ENCODE assay signal across 18 cellular contexts in the genomic region with DNA sequence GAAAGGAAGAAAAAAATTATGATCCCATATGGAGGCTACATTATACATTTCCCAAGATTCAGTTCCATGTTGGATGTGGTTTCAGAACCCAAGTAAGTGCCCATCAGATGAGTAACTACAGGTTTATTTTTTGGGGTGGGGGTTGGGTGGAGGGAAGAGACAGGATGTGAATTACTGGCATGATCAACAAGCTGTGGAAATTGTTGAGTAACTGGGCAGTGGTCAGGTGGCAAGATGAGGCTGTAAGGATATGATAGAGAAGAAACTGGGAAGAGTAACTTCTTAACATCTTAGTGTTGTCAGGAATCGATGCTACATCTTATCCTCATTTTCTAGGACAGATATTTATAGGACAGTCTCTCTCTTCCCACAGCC.
DNase-seq lines count a peak whose midpoint lies in the region; ATAC-seq and TF ChIP-seq lines count a peak whose summit lies in the region.
"Had no signal": no experiment of that assay in that cellular context is flagged by ENCODE, and none has a peak within 500 bp of the region (broad histone marks: within the 10 kb centered on the region; RNA-seq: fewer than 3 reads in every experiment).

No MANE protein-coding gene starts in this region.

- peaks cover 2% of the 10 kb centered on the region for H3K9me3 Mint-ChIP-seq in neural crest cell
- H3K9me3 Mint-ChIP-seq in activated T-cell treated with anti-CD3 and anti-CD28 coated beads, Interleukin-2, amount 50 U/mL, for 72 hours, result no peaks in the 10 kb centered on the region
- H3K9me3 Mint-ChIP-seq: T-helper 1 cell treated with Interleukin-12 subunit alpha and Interleukin-12 subunit beta and Interleukin-4 antibody, amounts not matched to agents 30 μg/mL and 1 μg/mL, for 36 hours had no signal

- H3K36me3 ChIP-seq in colonic mucosa, result no peaks in the 10 kb centered on the region
- H3K36me3 ChIP-seq: BE2C, MG63 had no signal

- ATAC-seq in GM21619 (IDR thresholded peaks at IDR 0.05; ENCODE audit: unreplicated experiment), result no peak
- ATAC-seq in activated T-cell treated with anti-CD3 and anti-CD28 coated beads, Interleukin-2, amount 50 U/mL, for 72 hours (replicated peaks in 1 of 2), result no peak

- H3K4me3 Mint-ChIP-seq in neural crest cell, result no peak overlapping the region
- H3K4me3 Mint-ChIP-seq in activated T-cell treated with anti-CD3 and anti-CD28 coated beads, Interleukin-2, amount 50 U/mL, for 72 hours, result no peak overlapping the region
- H3K4me3 Mint-ChIP-seq: T-helper 1 cell treated with Interleukin-12 subunit alpha and Interleukin-12 subunit beta and Interleukin-4 antibody, amounts not matched to agents 30 μg/mL and 1 μg/mL, for 36 hours had no signal

- DNase-seq in A172 (ENCODE audit: low spot score) (peak; percentile 46), Daoy (ENCODE audit: low read depth) (peak; percentile 24), NCI-H69 (lab: John Stamatoyannopoulos, UW) (peak; percentile 81), neural crest cell (ENCODE audit: low read depth, low spot score) (no peak), colonic mucosa (no peak)
- no peak for DNase-seq in activated T-cell treated with anti-CD3 and anti-CD28 coated beads, Interleukin-2, amount 50 U/mL, for 72 hours
- DNase-seq: BE2C, DMS79, IMR-90, MG63, NCI-H1048, NCI-H1417 treated with DMSO at 0.1 percent for 48 hours, NCI-H446, PC-9, RPMI8226, SHP77 had no signal

- H3K27me3 ChIP-seq in colonic mucosa, result no peaks in the 10 kb centered on the region
- H3K27me3 ChIP-seq: MG63 had no signal

- no peaks in the 10 kb centered on the region for H3K4me1 ChIP-seq in colonic mucosa

- no peaks in the 10 kb centered on the region for H3K9me3 ChIP-seq in colonic mucosa
- H3K9me3 ChIP-seq: BE2C, MG63 had no signal

- TF ChIP-seq CTCF in neural crest cell (conservative IDR thresholded peaks at IDR 0.05), result no peak
- no peak for TF ChIP-seq CTCF in colonic mucosa (IDR thresholded peaks at IDR 0.05)

- no peak overlapping the region for H3K4me3 ChIP-seq in colonic mucosa
- H3K4me3 ChIP-seq: MG63, PC-9 had no signal

- peaks cover 49% of the 10 kb centered on the region for H3K4me1 Mint-ChIP-seq in neural crest cell
- no peaks in the 10 kb centered on the region for H3K4me1 Mint-ChIP-seq in activated T-cell treated with anti-CD3 and anti-CD28 coated beads, Interleukin-2, amount 50 U/mL, for 72 hours (ENCODE audit: low read depth)

- no peak overlapping the region for H3K9ac ChIP-seq in colonic mucosa (ENCODE audit: low read depth in 2 of 2, low read length in 2 of 2)

- peak overlapping the region; percentile 21 for H3K27ac Mint-ChIP-seq in neural crest cell (ENCODE audit: unreplicated experiment)
- H3K27ac Mint-ChIP-seq in activated T-cell treated with anti-CD3 and anti-CD28 coated beads, Interleukin-2, amount 50 U/mL, for 72 hours, result no peak overlapping the region
- H3K27ac Mint-ChIP-seq: T-helper 1 cell treated with Interleukin-12 subunit alpha and Interleukin-12 subunit beta and Interleukin-4 antibody, amounts not matched to agents 30 μg/mL and 1 μg/mL, for 36 hours had no signal

- no peaks in the 10 kb centered on the region for H3K36me3 Mint-ChIP-seq in neural crest cell (ENCODE audit: low read depth)
- no peaks in the 10 kb centered on the region for H3K36me3 Mint-ChIP-seq in activated T-cell treated with anti-CD3 and anti-CD28 coated beads, Interleukin-2, amount 50 U/mL, for 72 hours (ENCODE audit: insufficient read depth in 2 of 2)

- no peaks in the 10 kb centered on the region for H3K27me3 Mint-ChIP-seq in neural crest cell (ENCODE audit: low read depth)
- H3K27me3 Mint-ChIP-seq in activated T-cell treated with anti-CD3 and anti-CD28 coated beads, Interleukin-2, amount 50 U/mL, for 72 hours (ENCODE audit: low read depth), result peaks cover 11% of the 10 kb centered on the region

- H3K27ac ChIP-seq in colonic mucosa, result no peak overlapping the region
- H3K27ac ChIP-seq: PC-9 had no signal

- intact Hi-C loops in colonic mucosa (cut with DNase I), result no loop called here

Comparison
In these comparisons a context has a peak if more than half of its experiments do, and no peak if none do; other contexts are left out.
1. DNase-seq: peak in A172 (single experiment), Daoy (single experiment) and NCI-H69 (single experiment); none in neural crest cell (single experiment), colonic mucosa (single experiment) and activated T-cell treated with anti-CD3 and anti-CD28 coated beads, Interleukin-2, amount 50 U/mL, for 72 hours (0 of 2).